11 cellular contexts compared by ENCODE assay signal in the genomic region with DNA sequence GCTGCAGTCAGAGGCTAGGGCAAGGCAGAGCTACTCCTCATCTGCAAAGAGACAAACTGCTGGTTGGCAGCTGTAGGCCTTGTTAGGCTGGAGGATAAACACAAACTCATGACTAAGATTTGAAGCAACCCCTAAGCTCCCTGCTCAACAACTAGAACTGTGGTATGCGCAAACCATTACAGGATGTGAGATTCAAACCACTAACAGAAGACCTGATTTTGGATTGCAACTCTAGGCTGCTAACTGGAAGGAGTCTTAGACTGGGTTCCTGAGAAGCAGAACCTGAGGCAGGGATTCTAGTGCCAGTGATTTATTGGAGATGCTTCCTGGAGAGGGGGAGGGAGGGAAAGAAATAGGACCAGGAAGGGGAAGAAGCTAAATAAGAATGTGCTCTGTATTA. TPM values are rescaled to one million over a fixed set of nuclear protein-coding genes. Genes with fewer than 3 reads are reported as not detected.
A peak's percentile ranks its signal among the peaks of the same experiment; 100 is the strongest.
DNase-seq lines count a peak whose midpoint lies in the region; ATAC-seq and TF ChIP-seq lines count a peak whose summit lies in the region.
"Had no signal": no experiment of that assay in that cellular context is flagged by ENCODE, and none has a peak within 500 bp of the region (broad histone marks: within the 10 kb centered on the region; RNA-seq: fewer than 3 reads in every experiment).

No MANE protein-coding gene starts in this region.

- H3K27ac Mint-ChIP-seq in activated naive CD8-positive, alpha-beta T cell treated with anti-CD3 and anti-CD28 coated beads, Interleukin-2, amount 50 U/mL, for 24 hours: no peak overlapping the region
- H3K27ac Mint-ChIP-seq in H9: no peak overlapping the region; a peak in 1 of 7 replicates
- H3K27ac Mint-ChIP-seq: activated naive CD4-positive, alpha-beta T cell treated with anti-CD3 and anti-CD28 coated beads, Interleukin-2, amount 50 U/mL, for 24 hours had no signal

- H3K9me3 ChIP-seq in upper lobe of left lung: no peaks in the 10 kb centered on the region
- H3K9me3 ChIP-seq in H9 (ENCODE audit: control insufficient read depth, low read depth, low read length): no peaks in the 10 kb centered on the region

- peaks cover 0 to 12% (median 7%) of the 10 kb centered on the region in 4 donors for H3K4me1 ChIP-seq in upper lobe of left lung
- H3K4me1 ChIP-seq in H9 (ENCODE audit: insufficient read depth, low read length): no peaks in the 10 kb centered on the region

- H2BK15ac ChIP-seq in H9 (ENCODE audit: low read depth, low read length): no peak overlapping the region

- H2BK12ac ChIP-seq in H9 (ENCODE audit: insufficient read length, low read depth, low read length): no peak overlapping the region

- WGBS in upper lobe of left lung, 2 donors: 80 to 92% methylated on average over 1 of the region's 1 CpG
- WGBS in H9 (ENCODE audit: extremely low coverage, insufficient read length, low lambda C conversion rate): no CpG with 5 or more reads among the region's 1 CpG

- no peak overlapping the region for H2BK5ac ChIP-seq in H9 (ENCODE audit: insufficient read length, low read length)

- no peaks in the 10 kb centered on the region for H3K36me3 ChIP-seq in upper lobe of left lung

- no peaks in the 10 kb centered on the region for H3K9me3 Mint-ChIP-seq in activated naive CD8-positive, alpha-beta T cell treated with anti-CD3 and anti-CD28 coated beads, Interleukin-2, amount 50 U/mL, for 24 hours
- H3K9me3 Mint-ChIP-seq in H9: no peaks in the 10 kb centered on the region
- H3K9me3 Mint-ChIP-seq: activated naive CD4-positive, alpha-beta T cell treated with anti-CD3 and anti-CD28 coated beads, Interleukin-2, amount 50 U/mL, for 24 hours had no signal

- no peak for TF ChIP-seq POLR2A in upper lobe of left lung (IDR thresholded peaks at IDR 0.05)

- no peaks in the 10 kb centered on the region for H3K27me3 ChIP-seq in upper lobe of left lung
- no peaks in the 10 kb centered on the region for H3K27me3 ChIP-seq in H9 (ENCODE audit: insufficient read depth, low read length)

- H3K36me3 Mint-ChIP-seq in activated naive CD8-positive, alpha-beta T cell treated with anti-CD3 and anti-CD28 coated beads, Interleukin-2, amount 50 U/mL, for 24 hours (ENCODE audit: low read depth): no peaks in the 10 kb centered on the region
- no peaks in the 10 kb centered on the region for H3K36me3 Mint-ChIP-seq in H9 (ENCODE audit: insufficient read depth in 1 of 3, low read depth in 3 of 3)
- H3K36me3 Mint-ChIP-seq: activated naive CD4-positive, alpha-beta T cell treated with anti-CD3 and anti-CD28 coated beads, Interleukin-2, amount 50 U/mL, for 24 hours had no signal

- H3K79me2 ChIP-seq in H9 (ENCODE audit: insufficient read depth, low read length): no peaks in the 10 kb centered on the region

- ATAC-seq in GM18909 (IDR thresholded peaks at IDR 0.05; ENCODE audit: poor library complexity, unreplicated experiment) (peak; percentile 75), HG03095 (IDR thresholded peaks at IDR 0.05; ENCODE audit: unreplicated experiment) (peak; percentile 98), upper lobe of left lung (ENCODE audit: low FRiP score in 2 of 2) (no peak)
- peak; percentile 66 for ATAC-seq in activated naive CD8-positive, alpha-beta T cell treated with anti-CD3 and anti-CD28 coated beads, Interleukin-2, amount 50 U/mL, for 24 hours

- no peak overlapping the region for H3K56ac ChIP-seq in H9 (ENCODE audit: insufficient read length, low read depth, low read length)

- DNase-seq in AG20443 (ENCODE audit: low spot score) (peak; percentile 29), DMS79 treated with DMSO at 0.1 percent for 48 hours (lab: John Stamatoyannopoulos, UW) (no peak), upper lobe of left lung (no peak), H9 (no peak), pons (ENCODE audit: low spot score) (no peak)
- no peak for DNase-seq in activated naive CD8-positive, alpha-beta T cell treated with anti-CD3 and anti-CD28 coated beads, Interleukin-2, amount 50 U/mL, for 24 hours
- DNase-seq: trophoblast cell had no signal

- H3K23ac ChIP-seq in H9 (ENCODE audit: insufficient read length, low read depth, low read length): no peak overlapping the region

- no peak overlapping the region for H3K9ac ChIP-seq in H9 (ENCODE audit: extremely low read depth, insufficient read length, low read length)

- H3K23me2 ChIP-seq in H9 (ENCODE audit: insufficient read length, low read depth, low read length, poor library complexity, severe bottlenecking): no peaks in the 10 kb centered on the region

- no peak overlapping the region for H2BK120ac ChIP-seq in H9 (ENCODE audit: low read depth, low read length, poor library complexity, severe bottlenecking)

- no peak overlapping the region for H3K4me3 ChIP-seq in upper lobe of left lung
- H3K4me3 ChIP-seq: skin epidermis had no signal

- no peak overlapping the region for H4K5ac ChIP-seq in H9 (ENCODE audit: insufficient read length, low read depth, low read length)

- H3K4ac ChIP-seq in H9 (ENCODE audit: low read depth, low read length): no peak overlapping the region

- H3T11ph ChIP-seq in H9 (ENCODE audit: low read length): no peak overlapping the region

- no peak for TF ChIP-seq CTCF in upper lobe of left lung (IDR thresholded peaks at IDR 0.05)
- TF ChIP-seq CTCF in H9 (conservative IDR thresholded peaks at IDR 0.05): no peak

- no peak overlapping the region for H4K8ac ChIP-seq in H9 (replicated peaks; ENCODE audit: insufficient read length, low read depth, low read length)

- H3K27me3 Mint-ChIP-seq in activated naive CD8-positive, alpha-beta T cell treated with anti-CD3 and anti-CD28 coated beads, Interleukin-2, amount 50 U/mL, for 24 hours: no peaks in the 10 kb centered on the region
- H3K27me3 Mint-ChIP-seq in H9 (ENCODE audit: low read depth): no peaks in the 10 kb centered on the region
- H3K27me3 Mint-ChIP-seq: activated naive CD4-positive, alpha-beta T cell treated with anti-CD3 and anti-CD28 coated beads, Interleukin-2, amount 50 U/mL, for 24 hours had no signal

- H3K4me3 Mint-ChIP-seq in activated naive CD8-positive, alpha-beta T cell treated with anti-CD3 and anti-CD28 coated beads, Interleukin-2, amount 50 U/mL, for 24 hours: no peak overlapping the region
- no peak overlapping the region for H3K4me3 Mint-ChIP-seq in H9
- H3K4me3 Mint-ChIP-seq: activated naive CD4-positive, alpha-beta T cell treated with anti-CD3 and anti-CD28 coated beads, Interleukin-2, amount 50 U/mL, for 24 hours had no signal

- no peaks in the 10 kb centered on the region for H3K79me1 ChIP-seq in H9 (ENCODE audit: insufficient read depth, low read depth, low read length, poor library complexity, severe bottlenecking)

- H3K27ac ChIP-seq in upper lobe of left lung: no peak overlapping the region
- H3K27ac ChIP-seq in H9 (ENCODE audit: insufficient read length, low read depth, low read length): no peak overlapping the region

- no peak overlapping the region for H3K18ac ChIP-seq in H9 (ENCODE audit: insufficient read length, low read depth, low read length)

- no peak overlapping the region for H4K91ac ChIP-seq in H9 (ENCODE audit: insufficient read length, low read depth, low read length)

- no peak overlapping the region for H2BK20ac ChIP-seq in H9 (ENCODE audit: low read depth, low read length, poor library complexity, severe bottlenecking)

- no peak overlapping the region for H3K4me2 ChIP-seq in H9 (ENCODE audit: insufficient read depth, insufficient read length, low read length)

- peaks cover 8% of the 10 kb centered on the region for H3K4me1 Mint-ChIP-seq in activated naive CD8-positive, alpha-beta T cell treated with anti-CD3 and anti-CD28 coated beads, Interleukin-2, amount 50 U/mL, for 24 hours
- H3K4me1 Mint-ChIP-seq in H9: peaks cover 5 to 6% of the 10 kb centered on the region in 2 experiments; a peak in 3 of 4 replicates

- no peak overlapping the region for H3K14ac ChIP-seq in H9 (ENCODE audit: insufficient read depth, low read length)

- no peak overlapping the region for H2AK5ac ChIP-seq in H9 (ENCODE audit: insufficient read length, low read length)

- no peak for TF ChIP-seq EP300 in upper lobe of left lung (IDR thresholded peaks at IDR 0.05)

- H2AFZ ChIP-seq in H9 (ENCODE audit: low read length): no peak overlapping the region

- H4K20me1 ChIP-seq in H9 (ENCODE audit: control insufficient read depth, insufficient read depth, insufficient read length): no peaks in the 10 kb centered on the region

RNA-seq across cellular contexts. Expression of a gene that starts 22.5 kb away (rescaled TPM):
- total RNA-seq in upper lobe of left lung: 1 to 10 TPM in 4 of 6 donors, not detected in 2; 1.0 to 1.8 (median 1.1) TPM
- total RNA-seq in H9 (2021): 0.07 and 0.09 TPM in 2 replicates

Comparison
In these comparisons a context has a peak if more than half of its experiments do, and no peak if none do; other contexts are left out.
1. ATAC-seq: peak in GM18909 (single experiment), HG03095 (single experiment) and activated naive CD8-positive, alpha-beta T cell treated with anti-CD3 and anti-CD28 coated beads, Interleukin-2, amount 50 U/mL, for 24 hours (single experiment); none in upper lobe of left lung (0 of 2).